ENCODE assay signal across 10 cellular contexts in genomic region chr1:938088-938683, GRCh38.
DNase-seq lines count a peak whose midpoint lies in the region; ATAC-seq, FAIRE-seq and TF ChIP-seq lines count a peak whose summit lies in the region.
"Had no signal": no experiment of that assay in that cellular context is flagged by ENCODE, and none has a peak within 500 bp of the region (broad histone marks: within the 10 kb centered on the region; RNA-seq: fewer than 3 reads in every experiment).

No MANE protein-coding gene starts in this region.

- H3K9me3 ChIP-seq in WERI-Rb-1 (ENCODE audit: severe bottlenecking), result no peaks in the 10 kb centered on the region
- H3K9me3 ChIP-seq: neutrophil had no signal

- TF ChIP-seq CTCF in WERI-Rb-1 (IDR thresholded peaks at IDR 0.05; ENCODE audit: low read depth, low read length), result peak; percentile 82

- H3K36me3 ChIP-seq in WERI-Rb-1, result peaks cover 3% of the 10 kb centered on the region; the same call in 1 of the 2 replicates
- H3K36me3 ChIP-seq: neutrophil had no signal

- no peaks in the 10 kb centered on the region for H3K27me3 ChIP-seq in WERI-Rb-1 (ENCODE audit: insufficient read depth, low read depth, severe bottlenecking)

- peak; percentile 37 for DNase-seq in stimulated activated CD4-positive, alpha-beta T cell treated with anti-CD3 and anti-CD28 coated beads, Interleukin-15, amount 100 ng/mL, for 24 hours
- no peak for DNase-seq in stimulated activated CD4-positive, alpha-beta T cell treated with anti-CD3 and anti-CD28 coated beads, Interleukin-4, amount 100 ng/mL, for 4 hours
- DNase-seq in WERI-Rb-1 (peak; percentile 81), islet precursor cell (peak; percentile 80), germinal center (ENCODE audit: low spot score) (no peak), NCI-H1092 (lab: John Stamatoyannopoulos, UW) (no peak), urothelium cell line (ENCODE audit: low spot score) (no peak)
- DNase-seq: activated effector memory CD4-positive, alpha-beta T cell treated with Interleukin-2 at 50 U/mL for 16 hours had no signal

- no peak overlapping the region; the same call in 1 of the 2 replicates for H3K27ac ChIP-seq in WERI-Rb-1
- H3K27ac ChIP-seq: neutrophil had no signal

- FAIRE-seq in urothelium cell line (lab: Jason Lieb, UNC), result no peak

- no peak overlapping the region for H3K4me3 ChIP-seq in WERI-Rb-1 (ENCODE audit: low read depth, low read length)

- ATAC-seq in GM18502 (IDR thresholded peaks at IDR 0.05; ENCODE audit: poor library complexity, unreplicated experiment), result no peak

Comparison
In these comparisons a context has a peak if more than half of its experiments do, and no peak if none do; other contexts are left out.
1. DNase-seq: peak in stimulated activated CD4-positive, alpha-beta T cell treated with anti-CD3 and anti-CD28 coated beads, Interleukin-15, amount 100 ng/mL, for 24 hours (single experiment), WERI-Rb-1 (single experiment) and islet precursor cell (single experiment); none in stimulated activated CD4-positive, alpha-beta T cell treated with anti-CD3 and anti-CD28 coated beads, Interleukin-4, amount 100 ng/mL, for 4 hours (0 of 2), germinal center (single experiment), NCI-H1092 (single experiment) and urothelium cell line (single experiment).